ENCODE assay signal across 8 cellular contexts in the genomic region with DNA sequence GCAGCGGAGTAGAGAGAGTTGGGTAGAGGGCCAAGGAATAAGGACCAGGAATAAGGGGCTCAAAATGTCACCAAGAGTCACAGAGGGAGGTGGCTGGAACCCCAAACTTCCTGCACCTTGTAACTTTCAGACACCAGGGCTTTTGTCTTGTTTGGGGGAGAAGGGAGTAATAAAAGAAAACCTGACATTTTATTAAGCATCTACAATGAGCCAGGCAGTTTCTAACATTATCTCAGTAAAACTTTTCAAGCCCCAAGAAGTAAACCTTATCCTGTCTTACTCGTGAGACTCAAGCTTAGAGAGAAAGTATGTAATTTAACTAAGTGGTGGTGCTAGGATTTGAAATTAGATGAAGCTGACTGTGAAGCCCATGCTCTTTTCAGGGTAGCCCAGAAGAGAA. TPM values are rescaled to one million over a fixed set of nuclear protein-coding genes. Genes with fewer than 3 reads are reported as not detected.
DNase-seq lines count a peak whose midpoint lies in the region; ATAC-seq and TF ChIP-seq lines count a peak whose summit lies in the region.

No MANE protein-coding gene starts in this region.

- peaks cover 34 to 36% of the 10 kb centered on the region in 2 donors for H3K36me3 Mint-ChIP-seq in CD14-positive monocyte
- peaks cover 34% of the 10 kb centered on the region for H3K36me3 Mint-ChIP-seq in effector memory CD8-positive, alpha-beta T cell (ENCODE audit: insufficient read depth)

- peak overlapping the region in 6 of 7 donors; percentile 4 to 81 (median 34) for H3K27ac Mint-ChIP-seq in CD14-positive monocyte
- H3K27ac Mint-ChIP-seq in effector memory CD8-positive, alpha-beta T cell = peak overlapping the region; percentile 22 to 96

- DNase-seq in CD14-positive monocyte (ENCODE audit: low spot score) (no peak), amygdala (lab: John Stamatoyannopoulos, UW) (no peak), UCSD-AML1 (lab: John Stamatoyannopoulos, UW; ENCODE audit: unreplicated experiment) (no peak), EL (no peak)
- DNase-seq in effector memory CD8-positive, alpha-beta T cell = no peak

- H2AFZ ChIP-seq in OCI-LY1 (ENCODE audit: low read length) (no peak overlapping the region), neural cell (ENCODE audit: low read depth, low read length) (no peak overlapping the region)

- H3K36me3 ChIP-seq in OCI-LY1 (ENCODE audit: insufficient read depth, low read length) (peaks cover 28% of the 10 kb centered on the region), neural cell (ENCODE audit: insufficient read depth, low read length) (peaks cover 9% of the 10 kb centered on the region)

- H3K4me2 ChIP-seq in OCI-LY1 (ENCODE audit: low read length) = peak overlapping the region; percentile 80
- peak overlapping the region; percentile 76 for H3K4me2 ChIP-seq in neural cell (ENCODE audit: low read length)

- no peak for TF ChIP-seq RAD21 in neural cell (conservative IDR thresholded peaks at IDR 0.05)

- H3K4me1 ChIP-seq in OCI-LY1 (ENCODE audit: insufficient read depth, low read length, severe bottlenecking) = peaks cover 45% of the 10 kb centered on the region

- H3F3A ChIP-seq in OCI-LY1 (ENCODE audit: insufficient read depth, low read length) (no peaks in the 10 kb centered on the region), neural cell (ENCODE audit: insufficient read depth, low read length, poor library complexity, severe bottlenecking) (no peaks in the 10 kb centered on the region)

- peak overlapping the region in 1 of 2 donors; percentile 73 for H3K4me3 Mint-ChIP-seq in CD14-positive monocyte
- H3K4me3 Mint-ChIP-seq in effector memory CD8-positive, alpha-beta T cell = peak overlapping the region; percentile 85 to 92

- peak overlapping the region; percentile 94 for H3K4me3 ChIP-seq in OCI-LY1 (ENCODE audit: low read depth, low read length, poor library complexity, severe bottlenecking)
- peak overlapping the region; percentile 99 for H3K4me3 ChIP-seq in neural cell (ENCODE audit: low read length)

- no peaks in the 10 kb centered on the region for H3K9me3 Mint-ChIP-seq in CD14-positive monocyte
- H3K9me3 Mint-ChIP-seq in effector memory CD8-positive, alpha-beta T cell = no peaks in the 10 kb centered on the region

- no peak for TF ChIP-seq CTCF in CD14-positive monocyte (IDR thresholded peaks at IDR 0.05)
- TF ChIP-seq CTCF in OCI-LY1 (IDR thresholded peaks at IDR 0.05; ENCODE audit: low read length) = no peak
- no peak for TF ChIP-seq CTCF in neural cell (IDR thresholded peaks at IDR 0.05; ENCODE audit: poor library complexity, severe bottlenecking)

- H3K9ac ChIP-seq in OCI-LY1 (ENCODE audit: low read length) (no peak overlapping the region; the same call in 1 of the 2 replicates), neural cell (ENCODE audit: low read length) (peak overlapping the region; percentile 93)

- no peak for TF ChIP-seq EP300 in neural cell (conservative IDR thresholded peaks at IDR 0.05; ENCODE audit: poor library complexity, severe bottlenecking)

- no peak for ATAC-seq in effector memory CD8-positive, alpha-beta T cell (replicated peaks)
- ATAC-seq in HG02623 (IDR thresholded peaks at IDR 0.05; ENCODE audit: unreplicated experiment) = no peak

- H3K27ac ChIP-seq in OCI-LY1 (ENCODE audit: low read depth, low read length, poor library complexity, severe bottlenecking) (peak overlapping the region; percentile 67), neural cell (ENCODE audit: low read length) (no peak overlapping the region)

- H3K27me3 ChIP-seq in OCI-LY1 (ENCODE audit: insufficient read depth, low read length) (no peaks in the 10 kb centered on the region), neural cell (ENCODE audit: insufficient read depth, low read depth, low read length) (no peaks in the 10 kb centered on the region)

- H3K27me3 Mint-ChIP-seq in CD14-positive monocyte (ENCODE audit: low read depth in 3 of 3) = peaks cover 0 to 4% (median 2%) of the 10 kb centered on the region in 3 donors
- H3K27me3 Mint-ChIP-seq in effector memory CD8-positive, alpha-beta T cell = no peaks in the 10 kb centered on the region

- H3K4me1 Mint-ChIP-seq in CD14-positive monocyte = peaks cover 46% of the 10 kb centered on the region
- peaks cover 43 to 46% of the 10 kb centered on the region in 2 donors for H3K4me1 Mint-ChIP-seq in effector memory CD8-positive, alpha-beta T cell (ENCODE audit: low read depth in 2 of 2)

- H3K9me3 ChIP-seq in OCI-LY1 (ENCODE audit: low read length) (no peaks in the 10 kb centered on the region), neural cell (ENCODE audit: low read length) (no peaks in the 10 kb centered on the region)

- intact Hi-C loops in CD14-positive monocyte (cut with micrococcal nuclease) = loop anchor here (5.0 to 10.0 kb wide), 4 partner anchors 62 to 508 kb away; a partner anchor contains a TSS

- H4K20me1 ChIP-seq in OCI-LY1 (ENCODE audit: insufficient read depth, low read length) (no peaks in the 10 kb centered on the region), neural cell (ENCODE audit: insufficient read depth) (no peaks in the 10 kb centered on the region)

- H3K9me2 ChIP-seq in OCI-LY1 (ENCODE audit: low read depth, low read length) (no peaks in the 10 kb centered on the region), neural cell (ENCODE audit: insufficient read depth, low read length) (no peaks in the 10 kb centered on the region)

- no peaks in the 10 kb centered on the region for H3K79me2 ChIP-seq in OCI-LY1 (ENCODE audit: insufficient read depth, low read length)
- peaks cover 50% of the 10 kb centered on the region for H3K79me2 ChIP-seq in neural cell (replicated peaks; ENCODE audit: insufficient read depth, low read length)

TF ChIP-seq in neural cell, 6 proteins besides CTCF, POLR2A, EP300 and RAD21:
- no peak for TF ChIP-seq EZH2 (IDR thresholded peaks at IDR 0.05; ENCODE audit: borderline replicate concordance, insufficient read depth, low read length, poor library complexity, severe bottlenecking)
- TF ChIP-seq SMC3 (conservative IDR thresholded peaks at IDR 0.05; ENCODE audit: poor library complexity) = no peak
- TF ChIP-seq TAF1 (IDR thresholded peaks at IDR 0.05; ENCODE audit: low read depth) = no peak
- TF ChIP-seq MXI1 (conservative IDR thresholded peaks at IDR 0.05; ENCODE audit: poor library complexity, severe bottlenecking) = no peak
- TF ChIP-seq POLR2AphosphoS5 (IDR thresholded peaks at IDR 0.05) = no peak
- TF ChIP-seq, protein P1, sequence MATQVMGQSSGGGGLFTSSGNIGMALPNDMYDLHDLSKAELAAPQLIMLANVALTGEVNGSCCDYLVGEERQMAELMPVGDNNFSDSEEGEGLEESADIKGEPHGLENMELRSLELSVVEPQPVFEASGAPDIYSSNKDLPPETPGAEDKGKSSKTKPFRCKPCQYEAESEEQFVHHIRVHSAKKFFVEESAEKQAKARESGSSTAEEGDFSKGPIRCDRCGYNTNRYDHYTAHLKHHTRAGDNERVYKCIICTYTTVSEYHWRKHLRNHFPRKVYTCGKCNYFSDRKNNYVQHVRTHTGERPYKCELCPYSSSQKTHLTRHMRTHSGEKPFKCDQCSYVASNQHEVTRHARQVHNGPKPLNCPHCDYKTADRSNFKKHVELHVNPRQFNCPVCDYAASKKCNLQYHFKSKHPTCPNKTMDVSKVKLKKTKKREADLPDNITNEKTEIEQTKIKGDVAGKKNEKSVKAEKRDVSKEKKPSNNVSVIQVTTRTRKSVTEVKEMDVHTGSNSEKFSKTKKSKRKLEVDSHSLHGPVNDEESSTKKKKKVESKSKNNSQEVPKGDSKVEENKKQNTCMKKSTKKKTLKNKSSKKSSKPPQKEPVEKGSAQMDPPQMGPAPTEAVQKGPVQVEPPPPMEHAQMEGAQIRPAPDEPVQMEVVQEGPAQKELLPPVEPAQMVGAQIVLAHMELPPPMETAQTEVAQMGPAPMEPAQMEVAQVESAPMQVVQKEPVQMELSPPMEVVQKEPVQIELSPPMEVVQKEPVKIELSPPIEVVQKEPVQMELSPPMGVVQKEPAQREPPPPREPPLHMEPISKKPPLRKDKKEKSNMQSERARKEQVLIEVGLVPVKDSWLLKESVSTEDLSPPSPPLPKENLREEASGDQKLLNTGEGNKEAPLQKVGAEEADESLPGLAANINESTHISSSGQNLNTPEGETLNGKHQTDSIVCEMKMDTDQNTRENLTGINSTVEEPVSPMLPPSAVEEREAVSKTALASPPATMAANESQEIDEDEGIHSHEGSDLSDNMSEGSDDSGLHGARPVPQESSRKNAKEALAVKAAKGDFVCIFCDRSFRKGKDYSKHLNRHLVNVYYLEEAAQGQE (IDR thresholded peaks at IDR 0.05; ENCODE audit: borderline replicate concordance) = no peak

RNA-seq across cellular contexts. Expression of a gene that starts 0.8 kb away (rescaled TPM):
- polyA plus RNA-seq in CD14-positive monocyte (1 to 10 TPM; 7.2 to 8.4 TPM), neural cell (124 and 137 TPM in 2 replicates)
- 214 and 230 TPM in 2 replicates for polyA minus RNA-seq in neural cell

RNA-seq across cellular contexts. Expression of a gene that starts 27.1 kb away (rescaled TPM):
- polyA plus RNA-seq in CD14-positive monocyte = under 1 TPM in 1 of 2 donors, not detected in 1; 0.07 TPM
- 0.21 and 0.32 TPM in 2 replicates for polyA plus RNA-seq in neural cell
- 0.46 and 0.49 TPM in 2 replicates for polyA minus RNA-seq in neural cell

Comparison
In these comparisons a context has a peak if more than half of its experiments do, and no peak if none do; other contexts are left out.
1. RNA of a gene that starts 0.8 kb away (polyA plus RNA-seq): 124 to 137 TPM in neural cell; 7.2 to 8.4 TPM in CD14-positive monocyte; every median in the first group is over 10 times any median in the second.